Comparison of ENCODE assay signal across 9 cellular contexts in the genomic region with DNA sequence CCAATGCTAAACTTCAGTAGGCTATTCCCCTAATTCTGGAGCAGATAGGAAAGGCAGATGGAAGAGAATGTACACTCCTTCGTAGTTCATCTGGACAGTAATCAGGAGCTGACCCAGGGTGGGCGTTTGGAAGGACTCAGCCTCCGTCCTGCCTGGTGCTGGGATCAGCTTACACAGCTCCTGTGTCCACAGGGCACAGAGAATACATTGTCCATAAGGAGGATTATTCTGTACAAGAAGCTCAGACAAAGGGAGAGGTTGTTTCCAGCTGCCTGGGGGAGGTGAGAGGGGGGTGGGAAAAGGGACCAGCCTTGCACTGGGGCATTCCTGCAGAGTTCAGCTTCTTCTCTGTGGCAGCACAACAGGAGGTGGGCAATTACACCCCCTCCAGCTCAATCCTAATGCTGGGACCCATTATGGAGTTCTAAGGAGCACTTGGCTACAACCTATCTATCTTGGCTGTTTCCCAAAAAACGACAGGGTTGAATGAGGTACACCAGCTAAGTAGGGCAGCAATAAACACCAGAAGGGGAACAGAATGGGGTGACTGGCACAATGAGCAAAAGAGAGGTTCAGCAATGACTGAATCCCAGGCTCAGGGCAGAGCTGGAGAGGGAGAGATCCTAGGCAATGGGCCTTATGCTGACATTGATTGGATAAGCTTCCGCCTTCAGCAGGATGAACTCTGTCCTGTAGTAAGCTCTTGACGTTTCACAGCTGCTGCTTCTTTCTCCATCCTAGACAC. TPM values are rescaled to one million over a fixed set of nuclear protein-coding genes. Genes with fewer than 3 reads are reported as not detected.
DNase-seq lines count a peak whose midpoint lies in the region; FAIRE-seq and TF ChIP-seq lines count a peak whose summit lies in the region.
"Had no signal": no experiment of that assay in that cellular context is flagged by ENCODE, and none has a peak within 500 bp of the region (broad histone marks: within the 10 kb centered on the region; RNA-seq: fewer than 3 reads in every experiment).

No MANE protein-coding gene starts in this region.

- no peak for DNase-seq in HFFc6
- DNase-seq in caudate nucleus (lab: John Stamatoyannopoulos, UW) = peak in 57 of 61 donors; percentile 13 to 87 (median 65)
- no peak for DNase-seq in frontal cortex (ENCODE audit: low spot score in 2 of 2)
- no peak for DNase-seq in posterior vena cava (ENCODE audit: low spot score)
- no peak for DNase-seq in DMS114 treated with DMSO at 0.1 percent for 48 hours (lab: John Stamatoyannopoulos, UW; ENCODE audit: unreplicated experiment)
- DNase-seq: activated CD4-positive, alpha-beta memory T cell treated with anti-CD3 and anti-CD28 coated beads for 36 hours; NCI-H187 had no signal

- no peak for FAIRE-seq in frontal cortex (lab: Jason Lieb, UNC)

- TF ChIP-seq CTCF in HFFc6 (IDR thresholded peaks at IDR 0.05) = no peak
- no peak for TF ChIP-seq CTCF in nephron (IDR thresholded peaks at IDR 0.05; ENCODE audit: unreplicated experiment in 3 of 3)

- H3K9me3 Mint-ChIP-seq in HFFc6 (no peaks in the 10 kb centered on the region), nephron (no peaks in the 10 kb centered on the region)
- H3K9me3 Mint-ChIP-seq: activated CD4-positive, alpha-beta memory T cell treated with anti-CD3 and anti-CD28 coated beads for 36 hours had no signal

- peaks cover 46% of the 10 kb centered on the region for H3K36me3 Mint-ChIP-seq in HFFc6 (ENCODE audit: low read depth)
- H3K36me3 Mint-ChIP-seq in nephron (ENCODE audit: low read depth) = peaks cover 58% of the 10 kb centered on the region

- peak overlapping the region; percentile 98 for H3K27ac ChIP-seq in caudate nucleus (ENCODE audit: low read depth, low read length)
- H3K27ac ChIP-seq: SJSA1 had no signal

- H3K27ac Mint-ChIP-seq in HFFc6 = peak overlapping the region; percentile 48
- H3K27ac Mint-ChIP-seq in nephron = peak overlapping the region; percentile 85 to 92 (median 89)
- H3K27ac Mint-ChIP-seq: activated CD4-positive, alpha-beta memory T cell treated with anti-CD3 and anti-CD28 coated beads for 36 hours had no signal

- H3K4me1 Mint-ChIP-seq in HFFc6 (ENCODE audit: low read depth) (peaks cover 33% of the 10 kb centered on the region), nephron (peaks cover 29% of the 10 kb centered on the region)

- intact Hi-C loops in posterior vena cava (cut with DNase I) = no loop called here

- H3K4me3 Mint-ChIP-seq in HFFc6 (no peak overlapping the region), nephron (no peak overlapping the region)
- H3K4me3 Mint-ChIP-seq: activated CD4-positive, alpha-beta memory T cell treated with anti-CD3 and anti-CD28 coated beads for 36 hours had no signal

- peaks cover 5% of the 10 kb centered on the region; the same call in 1 of the 2 replicates for H3K27me3 Mint-ChIP-seq in HFFc6 (ENCODE audit: insufficient read depth)
- no peaks in the 10 kb centered on the region for H3K27me3 Mint-ChIP-seq in nephron (ENCODE audit: low read depth)
- H3K27me3 Mint-ChIP-seq: activated CD4-positive, alpha-beta memory T cell treated with anti-CD3 and anti-CD28 coated beads for 36 hours had no signal

RNA-seq across cellular contexts. Expression of gene MED8, which starts 7.4 kb away (rescaled TPM):
- total RNA-seq in HFFc6 (2021; fragmentation: NEBNext Ultra II Directional; extraction: Animal tissue kit (Norgen Biotek cat#: 25700)) = 10 to 100 TPM; 56.0 to 64.0 (median 60.8) TPM
- total RNA-seq in frontal cortex (22.8 TPM), posterior vena cava (10 to 100 TPM; 27.0 to 30.5 TPM)

RNA-seq across cellular contexts. Expression of gene SZT2, which starts 7.5 kb away (rescaled TPM):
- total RNA-seq in HFFc6 (2021; fragmentation: NEBNext Ultra II Directional; extraction: Animal tissue kit (Norgen Biotek cat#: 25700)) = 10 to 100 TPM; 17.2 to 21.8 (median 21.3) TPM
- total RNA-seq in frontal cortex (19.2 TPM), posterior vena cava (10 to 100 TPM; 43.3 to 45.8 TPM)

RNA-seq across cellular contexts. Expression of gene ELOVL1, which starts 14.4 kb away (rescaled TPM):
- total RNA-seq in HFFc6 (2021; fragmentation: NEBNext Ultra II Directional; extraction: Animal tissue kit (Norgen Biotek cat#: 25700)) = 100 to 1,000 TPM; 137 to 185 (median 160) TPM
- total RNA-seq in frontal cortex = 6.9 TPM
- 10 to 100 TPM; 58.2 to 64.6 TPM for total RNA-seq in posterior vena cava

RNA-seq across cellular contexts. Expression of gene CDC20, which starts 23.4 kb away (rescaled TPM):
- 100 to 1,000 TPM in 5 of 6 experiments, 10 to 100 TPM in 1; 87.0 to 221 (median 183) TPM for total RNA-seq in HFFc6 (2021; fragmentation: NEBNext Ultra II Directional; extraction: Animal tissue kit (Norgen Biotek cat#: 25700))
- total RNA-seq in frontal cortex = 4.9 TPM
- 1 to 10 TPM in 1 of 2 donors, under 1 TPM in 1; 0.95 to 1.0 TPM for total RNA-seq in posterior vena cava

RNA-seq across cellular contexts. Expression of gene MPL, which starts 44.6 kb away (rescaled TPM):
- not detected for total RNA-seq in HFFc6 (2021; fragmentation: NEBNext Ultra II Directional; extraction: Animal tissue kit (Norgen Biotek cat#: 25700))
- total RNA-seq in frontal cortex = not detected
- under 1 TPM in 1 of 2 donors, not detected in 1; 0.90 TPM for total RNA-seq in posterior vena cava
- total RNA-seq: activated CD4-positive, alpha-beta memory T cell treated with anti-CD3 and anti-CD28 coated beads for 36 hours; SJSA1 had no signal

Comparison
In these comparisons a context has a peak if more than half of its experiments do, and no peak if none do; other contexts are left out.
1. DNase-seq: peak in caudate nucleus (57 of 61); none in HFFc6 (single experiment), frontal cortex (0 of 2), posterior vena cava (single experiment) and DMS114 treated with DMSO at 0.1 percent for 48 hours (single experiment).